Comparison of ENCODE assay signal across 1 cellular context in the genomic region with DNA sequence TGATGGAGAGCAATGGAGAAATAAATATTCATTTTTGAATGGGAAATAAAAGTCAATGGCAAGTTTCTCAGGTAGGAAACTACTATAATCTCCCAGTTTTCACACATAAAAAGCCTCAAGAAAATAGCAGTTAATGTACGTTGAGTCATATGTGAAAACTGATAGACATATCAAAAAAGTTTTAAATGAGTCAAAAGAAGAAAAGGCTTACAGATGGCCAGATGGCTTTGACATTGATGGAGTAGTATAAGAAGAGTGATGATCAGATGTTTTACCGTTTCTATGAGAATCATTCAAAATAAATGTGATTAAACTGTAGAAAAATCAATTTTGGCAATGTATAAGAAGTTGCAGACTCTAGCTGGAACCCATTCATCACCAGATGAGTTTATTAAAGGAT.
TF ChIP-seq lines count a peak whose summit lies in the region.

No MANE protein-coding gene starts in this region.

TF ChIP-seq in GM12878, 131 proteins besides CTCF, POLR2A, EP300 and RAD21 (continued from another document and continues in another):
- TF ChIP-seq, protein P1, sequence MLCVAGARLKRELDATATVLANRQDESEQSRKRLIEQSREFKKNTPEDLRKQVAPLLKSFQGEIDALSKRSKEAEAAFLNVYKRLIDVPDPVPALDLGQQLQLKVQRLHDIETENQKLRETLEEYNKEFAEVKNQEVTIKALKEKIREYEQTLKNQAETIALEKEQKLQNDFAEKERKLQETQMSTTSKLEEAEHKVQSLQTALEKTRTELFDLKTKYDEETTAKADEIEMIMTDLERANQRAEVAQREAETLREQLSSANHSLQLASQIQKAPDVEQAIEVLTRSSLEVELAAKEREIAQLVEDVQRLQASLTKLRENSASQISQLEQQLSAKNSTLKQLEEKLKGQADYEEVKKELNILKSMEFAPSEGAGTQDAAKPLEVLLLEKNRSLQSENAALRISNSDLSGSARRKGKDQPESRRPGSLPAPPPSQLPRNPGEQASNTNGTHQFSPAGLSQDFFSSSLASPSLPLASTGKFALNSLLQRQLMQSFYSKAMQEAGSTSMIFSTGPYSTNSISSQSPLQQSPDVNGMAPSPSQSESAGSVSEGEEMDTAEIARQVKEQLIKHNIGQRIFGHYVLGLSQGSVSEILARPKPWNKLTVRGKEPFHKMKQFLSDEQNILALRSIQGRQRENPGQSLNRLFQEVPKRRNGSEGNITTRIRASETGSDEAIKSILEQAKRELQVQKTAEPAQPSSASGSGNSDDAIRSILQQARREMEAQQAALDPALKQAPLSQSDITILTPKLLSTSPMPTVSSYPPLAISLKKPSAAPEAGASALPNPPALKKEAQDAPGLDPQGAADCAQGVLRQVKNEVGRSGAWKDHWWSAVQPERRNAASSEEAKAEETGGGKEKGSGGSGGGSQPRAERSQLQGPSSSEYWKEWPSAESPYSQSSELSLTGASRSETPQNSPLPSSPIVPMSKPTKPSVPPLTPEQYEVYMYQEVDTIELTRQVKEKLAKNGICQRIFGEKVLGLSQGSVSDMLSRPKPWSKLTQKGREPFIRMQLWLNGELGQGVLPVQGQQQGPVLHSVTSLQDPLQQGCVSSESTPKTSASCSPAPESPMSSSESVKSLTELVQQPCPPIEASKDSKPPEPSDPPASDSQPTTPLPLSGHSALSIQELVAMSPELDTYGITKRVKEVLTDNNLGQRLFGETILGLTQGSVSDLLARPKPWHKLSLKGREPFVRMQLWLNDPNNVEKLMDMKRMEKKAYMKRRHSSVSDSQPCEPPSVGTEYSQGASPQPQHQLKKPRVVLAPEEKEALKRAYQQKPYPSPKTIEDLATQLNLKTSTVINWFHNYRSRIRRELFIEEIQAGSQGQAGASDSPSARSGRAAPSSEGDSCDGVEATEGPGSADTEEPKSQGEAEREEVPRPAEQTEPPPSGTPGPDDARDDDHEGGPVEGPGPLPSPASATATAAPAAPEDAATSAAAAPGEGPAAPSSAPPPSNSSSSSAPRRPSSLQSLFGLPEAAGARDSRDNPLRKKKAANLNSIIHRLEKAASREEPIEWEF (IDR thresholded peaks at IDR 0.05; ENCODE audit: insufficient replicate concordance, low read depth, low read length), result no peak
- TF ChIP-seq RELA (IDR thresholded peaks at IDR 0.05; ENCODE audit: borderline replicate concordance, partially characterized antibody) (no peak), CHD2 (IDR thresholded peaks at IDR 0.05; ENCODE audit: borderline replicate concordance, low read depth, low read length) (no peak), SUPT20H (IDR thresholded peaks at IDR 0.05; ENCODE audit: borderline replicate concordance, control insufficient read depth, low read depth, low read length) (no peak), BHLHE40 (IDR thresholded peaks at IDR 0.05; ENCODE audit: borderline replicate concordance in 1 of 2, low read depth in 2 of 2, low read length in 1 of 2) (no peak), RBBP5 (conservative IDR thresholded peaks at IDR 0.05) (no peak), HDAC6 (IDR thresholded peaks at IDR 0.05; ENCODE audit: unreplicated experiment) (no peak), TCF7 (IDR thresholded peaks at IDR 0.05; ENCODE audit: borderline replicate concordance) (peak; percentile 34; the same call in 1 of the 2 replicates), MTA3 (IDR thresholded peaks at IDR 0.05; ENCODE audit: borderline replicate concordance, low read length) (no peak), RB1 (IDR thresholded peaks at IDR 0.05; ENCODE audit: borderline replicate concordance) (no peak), IRF4 (IDR thresholded peaks at IDR 0.05; ENCODE audit: low read depth, low read length) (peak; percentile 33; the same call in 1 of the 2 replicates), YBX1 (IDR thresholded peaks at IDR 0.05) (no peak), SUZ12 (IDR thresholded peaks at IDR 0.05; ENCODE audit: unreplicated experiment) (no peak), ATF7 (IDR thresholded peaks at IDR 0.05; ENCODE audit: low read depth) (0 out of 2 replicates have a peak, but pooled peaks have one; percentile 19), EZH2 (IDR thresholded peaks at IDR 0.05; ENCODE audit: borderline replicate concordance, control insufficient read depth, low read depth, low read length) (no peak), GATAD2B (conservative IDR thresholded peaks at IDR 0.05; ENCODE audit: low read depth) (no peak), ZNF384 (IDR thresholded peaks at IDR 0.05; ENCODE audit: borderline replicate concordance, low read depth, low read length) (no peak), ETV6 (conservative IDR thresholded peaks at IDR 0.05 in 1 of 2, IDR thresholded peaks at IDR 0.05 in 1 of 2; ENCODE audit: borderline replicate concordance in 1 of 2, low read depth in 1 of 2) (no peak; a peak in 1 of 4 replicates), ASH2L (IDR thresholded peaks at IDR 0.05; ENCODE audit: borderline replicate concordance, low read depth) (no peak), SREBF2 (IDR thresholded peaks at IDR 0.05; ENCODE audit: low read length) (no peak), NR2F1 (conservative IDR thresholded peaks at IDR 0.05) (no peak), IKZF1 (conservative IDR thresholded peaks at IDR 0.05) (no peak), YY1 (IDR thresholded peaks at IDR 0.05; ENCODE audit: low read depth, low read length) (no peak)
- TF ChIP-seq, protein P2, sequence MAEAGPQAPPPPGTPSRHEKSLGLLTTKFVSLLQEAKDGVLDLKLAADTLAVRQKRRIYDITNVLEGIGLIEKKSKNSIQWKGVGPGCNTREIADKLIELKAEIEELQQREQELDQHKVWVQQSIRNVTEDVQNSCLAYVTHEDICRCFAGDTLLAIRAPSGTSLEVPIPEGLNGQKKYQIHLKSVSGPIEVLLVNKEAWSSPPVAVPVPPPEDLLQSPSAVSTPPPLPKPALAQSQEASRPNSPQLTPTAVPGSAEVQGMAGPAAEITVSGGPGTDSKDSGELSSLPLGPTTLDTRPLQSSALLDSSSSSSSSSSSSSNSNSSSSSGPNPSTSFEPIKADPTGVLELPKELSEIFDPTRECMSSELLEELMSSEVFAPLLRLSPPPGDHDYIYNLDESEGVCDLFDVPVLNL (IDR thresholded peaks at IDR 0.05; ENCODE audit: low read depth, low read length), result no peak
- TF ChIP-seq, protein P3, sequence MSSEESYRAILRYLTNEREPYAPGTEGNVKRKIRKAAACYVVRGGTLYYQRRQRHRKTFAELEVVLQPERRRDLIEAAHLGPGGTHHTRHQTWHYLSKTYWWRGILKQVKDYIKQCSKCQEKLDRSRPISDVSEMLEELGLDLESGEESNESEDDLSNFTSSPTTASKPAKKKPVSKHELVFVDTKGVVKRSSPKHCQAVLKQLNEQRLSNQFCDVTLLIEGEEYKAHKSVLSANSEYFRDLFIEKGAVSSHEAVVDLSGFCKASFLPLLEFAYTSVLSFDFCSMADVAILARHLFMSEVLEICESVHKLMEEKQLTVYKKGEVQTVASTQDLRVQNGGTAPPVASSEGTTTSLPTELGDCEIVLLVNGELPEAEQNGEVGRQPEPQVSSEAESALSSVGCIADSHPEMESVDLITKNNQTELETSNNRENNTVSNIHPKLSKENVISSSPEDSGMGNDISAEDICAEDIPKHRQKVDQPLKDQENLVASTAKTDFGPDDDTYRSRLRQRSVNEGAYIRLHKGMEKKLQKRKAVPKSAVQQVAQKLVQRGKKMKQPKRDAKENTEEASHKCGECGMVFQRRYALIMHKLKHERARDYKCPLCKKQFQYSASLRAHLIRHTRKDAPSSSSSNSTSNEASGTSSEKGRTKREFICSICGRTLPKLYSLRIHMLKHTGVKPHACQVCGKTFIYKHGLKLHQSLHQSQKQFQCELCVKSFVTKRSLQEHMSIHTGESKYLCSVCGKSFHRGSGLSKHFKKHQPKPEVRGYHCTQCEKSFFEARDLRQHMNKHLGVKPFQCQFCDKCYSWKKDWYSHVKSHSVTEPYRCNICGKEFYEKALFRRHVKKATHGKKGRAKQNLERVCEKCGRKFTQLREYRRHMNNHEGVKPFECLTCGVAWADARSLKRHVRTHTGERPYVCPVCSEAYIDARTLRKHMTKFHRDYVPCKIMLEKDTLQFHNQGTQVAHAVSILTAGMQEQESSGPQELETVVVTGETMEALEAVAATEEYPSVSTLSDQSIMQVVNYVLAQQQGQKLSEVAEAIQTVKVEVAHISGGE (CRISPR knock-in tag; IDR thresholded peaks at IDR 0.05), result no peak
- TF ChIP-seq, protein P4, sequence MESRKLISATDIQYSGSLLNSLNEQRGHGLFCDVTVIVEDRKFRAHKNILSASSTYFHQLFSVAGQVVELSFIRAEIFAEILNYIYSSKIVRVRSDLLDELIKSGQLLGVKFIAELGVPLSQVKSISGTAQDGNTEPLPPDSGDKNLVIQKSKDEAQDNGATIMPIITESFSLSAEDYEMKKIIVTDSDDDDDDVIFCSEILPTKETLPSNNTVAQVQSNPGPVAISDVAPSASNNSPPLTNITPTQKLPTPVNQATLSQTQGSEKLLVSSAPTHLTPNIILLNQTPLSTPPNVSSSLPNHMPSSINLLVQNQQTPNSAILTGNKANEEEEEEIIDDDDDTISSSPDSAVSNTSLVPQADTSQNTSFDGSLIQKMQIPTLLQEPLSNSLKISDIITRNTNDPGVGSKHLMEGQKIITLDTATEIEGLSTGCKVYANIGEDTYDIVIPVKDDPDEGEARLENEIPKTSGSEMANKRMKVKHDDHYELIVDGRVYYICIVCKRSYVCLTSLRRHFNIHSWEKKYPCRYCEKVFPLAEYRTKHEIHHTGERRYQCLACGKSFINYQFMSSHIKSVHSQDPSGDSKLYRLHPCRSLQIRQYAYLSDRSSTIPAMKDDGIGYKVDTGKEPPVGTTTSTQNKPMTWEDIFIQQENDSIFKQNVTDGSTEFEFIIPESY (IDR thresholded peaks at IDR 0.05), result no peak
- TF ChIP-seq, protein P5, sequence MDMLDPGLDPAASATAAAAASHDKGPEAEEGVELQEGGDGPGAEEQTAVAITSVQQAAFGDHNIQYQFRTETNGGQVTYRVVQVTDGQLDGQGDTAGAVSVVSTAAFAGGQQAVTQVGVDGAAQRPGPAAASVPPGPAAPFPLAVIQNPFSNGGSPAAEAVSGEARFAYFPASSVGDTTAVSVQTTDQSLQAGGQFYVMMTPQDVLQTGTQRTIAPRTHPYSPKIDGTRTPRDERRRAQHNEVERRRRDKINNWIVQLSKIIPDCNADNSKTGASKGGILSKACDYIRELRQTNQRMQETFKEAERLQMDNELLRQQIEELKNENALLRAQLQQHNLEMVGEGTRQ (IDR thresholded peaks at IDR 0.05; ENCODE audit: borderline replicate concordance, low read depth, low read length), result no peak
- TF ChIP-seq, protein P6, sequence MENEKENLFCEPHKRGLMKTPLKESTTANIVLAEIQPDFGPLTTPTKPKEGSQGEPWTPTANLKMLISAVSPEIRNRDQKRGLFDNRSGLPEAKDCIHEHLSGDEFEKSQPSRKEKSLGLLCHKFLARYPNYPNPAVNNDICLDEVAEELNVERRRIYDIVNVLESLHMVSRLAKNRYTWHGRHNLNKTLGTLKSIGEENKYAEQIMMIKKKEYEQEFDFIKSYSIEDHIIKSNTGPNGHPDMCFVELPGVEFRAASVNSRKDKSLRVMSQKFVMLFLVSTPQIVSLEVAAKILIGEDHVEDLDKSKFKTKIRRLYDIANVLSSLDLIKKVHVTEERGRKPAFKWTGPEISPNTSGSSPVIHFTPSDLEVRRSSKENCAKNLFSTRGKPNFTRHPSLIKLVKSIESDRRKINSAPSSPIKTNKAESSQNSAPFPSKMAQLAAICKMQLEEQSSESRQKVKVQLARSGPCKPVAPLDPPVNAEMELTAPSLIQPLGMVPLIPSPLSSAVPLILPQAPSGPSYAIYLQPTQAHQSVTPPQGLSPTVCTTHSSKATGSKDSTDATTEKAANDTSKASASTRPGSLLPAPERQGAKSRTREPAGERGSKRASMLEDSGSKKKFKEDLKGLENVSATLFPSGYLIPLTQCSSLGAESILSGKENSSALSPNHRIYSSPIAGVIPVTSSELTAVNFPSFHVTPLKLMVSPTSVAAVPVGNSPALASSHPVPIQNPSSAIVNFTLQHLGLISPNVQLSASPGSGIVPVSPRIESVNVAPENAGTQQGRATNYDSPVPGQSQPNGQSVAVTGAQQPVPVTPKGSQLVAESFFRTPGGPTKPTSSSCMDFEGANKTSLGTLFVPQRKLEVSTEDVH (IDR thresholded peaks at IDR 0.05; ENCODE audit: low read depth, partially characterized antibody), result no peak
- TF ChIP-seq, protein P7, sequence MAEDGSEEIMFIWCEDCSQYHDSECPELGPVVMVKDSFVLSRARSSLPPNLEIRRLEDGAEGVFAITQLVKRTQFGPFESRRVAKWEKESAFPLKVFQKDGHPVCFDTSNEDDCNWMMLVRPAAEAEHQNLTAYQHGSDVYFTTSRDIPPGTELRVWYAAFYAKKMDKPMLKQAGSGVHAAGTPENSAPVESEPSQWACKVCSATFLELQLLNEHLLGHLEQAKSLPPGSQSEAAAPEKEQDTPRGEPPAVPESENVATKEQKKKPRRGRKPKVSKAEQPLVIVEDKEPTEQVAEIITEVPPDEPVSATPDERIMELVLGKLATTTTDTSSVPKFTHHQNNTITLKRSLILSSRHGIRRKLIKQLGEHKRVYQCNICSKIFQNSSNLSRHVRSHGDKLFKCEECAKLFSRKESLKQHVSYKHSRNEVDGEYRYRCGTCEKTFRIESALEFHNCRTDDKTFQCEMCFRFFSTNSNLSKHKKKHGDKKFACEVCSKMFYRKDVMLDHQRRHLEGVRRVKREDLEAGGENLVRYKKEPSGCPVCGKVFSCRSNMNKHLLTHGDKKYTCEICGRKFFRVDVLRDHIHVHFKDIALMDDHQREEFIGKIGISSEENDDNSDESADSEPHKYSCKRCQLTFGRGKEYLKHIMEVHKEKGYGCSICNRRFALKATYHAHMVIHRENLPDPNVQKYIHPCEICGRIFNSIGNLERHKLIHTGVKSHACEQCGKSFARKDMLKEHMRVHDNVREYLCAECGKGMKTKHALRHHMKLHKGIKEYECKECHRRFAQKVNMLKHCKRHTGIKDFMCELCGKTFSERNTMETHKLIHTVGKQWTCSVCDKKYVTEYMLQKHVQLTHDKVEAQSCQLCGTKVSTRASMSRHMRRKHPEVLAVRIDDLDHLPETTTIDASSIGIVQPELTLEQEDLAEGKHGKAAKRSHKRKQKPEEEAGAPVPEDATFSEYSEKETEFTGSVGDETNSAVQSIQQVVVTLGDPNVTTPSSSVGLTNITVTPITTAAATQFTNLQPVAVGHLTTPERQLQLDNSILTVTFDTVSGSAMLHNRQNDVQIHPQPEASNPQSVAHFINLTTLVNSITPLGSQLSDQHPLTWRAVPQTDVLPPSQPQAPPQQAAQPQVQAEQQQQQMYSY (CRISPR knock-in tag; IDR thresholded peaks at IDR 0.05), result no peak
- TF ChIP-seq, protein P8, sequence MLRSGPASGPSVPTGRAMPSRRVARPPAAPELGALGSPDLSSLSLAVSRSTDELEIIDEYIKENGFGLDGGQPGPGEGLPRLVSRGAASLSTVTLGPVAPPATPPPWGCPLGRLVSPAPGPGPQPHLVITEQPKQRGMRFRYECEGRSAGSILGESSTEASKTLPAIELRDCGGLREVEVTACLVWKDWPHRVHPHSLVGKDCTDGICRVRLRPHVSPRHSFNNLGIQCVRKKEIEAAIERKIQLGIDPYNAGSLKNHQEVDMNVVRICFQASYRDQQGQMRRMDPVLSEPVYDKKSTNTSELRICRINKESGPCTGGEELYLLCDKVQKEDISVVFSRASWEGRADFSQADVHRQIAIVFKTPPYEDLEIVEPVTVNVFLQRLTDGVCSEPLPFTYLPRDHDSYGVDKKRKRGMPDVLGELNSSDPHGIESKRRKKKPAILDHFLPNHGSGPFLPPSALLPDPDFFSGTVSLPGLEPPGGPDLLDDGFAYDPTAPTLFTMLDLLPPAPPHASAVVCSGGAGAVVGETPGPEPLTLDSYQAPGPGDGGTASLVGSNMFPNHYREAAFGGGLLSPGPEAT (IDR thresholded peaks at IDR 0.05; ENCODE audit: low read depth), result no peak
